1 cellular context compared by ENCODE assay signal in genomic region chr20:37290158-37290810, GRCh38.
TF ChIP-seq lines count a peak whose summit lies in the region.

No MANE protein-coding gene starts in this region.

TF ChIP-seq in WTC11, 78 proteins besides CTCF, POLR2A, EP300 and RAD21 (continued from another document):
- TF ChIP-seq CDX4 (CRISPR knock-in tag; IDR thresholded peaks at IDR 0.05; ENCODE audit: borderline replicate concordance): no peak
- TF ChIP-seq IRF2 (CRISPR knock-in tag; IDR thresholded peaks at IDR 0.05; ENCODE audit: borderline replicate concordance, low read depth): no peak
- no peak for TF ChIP-seq GRHL2 (CRISPR knock-in tag; IDR thresholded peaks at IDR 0.05; ENCODE audit: insufficient replicate concordance, severe bottlenecking)
- no peak for TF ChIP-seq ZNF512 (CRISPR knock-in tag; IDR thresholded peaks at IDR 0.05; ENCODE audit: borderline replicate concordance)
- TF ChIP-seq FOXJ3 (CRISPR knock-in tag; IDR thresholded peaks at IDR 0.05; ENCODE audit: borderline replicate concordance): no peak
- no peak for TF ChIP-seq ZNF532 (CRISPR knock-in tag; IDR thresholded peaks at IDR 0.05; ENCODE audit: borderline replicate concordance)
- TF ChIP-seq TEAD4 (CRISPR knock-in tag; IDR thresholded peaks at IDR 0.05): no peak
